18 cellular contexts compared by ENCODE assay signal in genomic region chr16:49978569-49979326, GRCh38. TPM values are rescaled to one million over a fixed set of nuclear protein-coding genes. Genes with fewer than 3 reads are reported as not detected.
DNase-seq lines count a peak whose midpoint lies in the region; ATAC-seq, FAIRE-seq and TF ChIP-seq lines count a peak whose summit lies in the region.
"Had no signal": no experiment of that assay in that cellular context is flagged by ENCODE, and none has a peak within 500 bp of the region (broad histone marks: within the 10 kb centered on the region; RNA-seq: fewer than 3 reads in every experiment).

No MANE protein-coding gene starts in this region.

- H3K36me3 ChIP-seq in cardiac muscle cell, result no peaks in the 10 kb centered on the region
- H3K36me3 ChIP-seq: BLaER1 had no signal

- peaks cover 8% of the 10 kb centered on the region for H3K9me3 Mint-ChIP-seq in WTC11
- H3K9me3 Mint-ChIP-seq in nephron progenitor cell, result peaks cover 15% of the 10 kb centered on the region

- no peaks in the 10 kb centered on the region for H3K27me3 ChIP-seq in cardiac muscle cell
- H3K27me3 ChIP-seq: BLaER1 had no signal

- H3K4me3 ChIP-seq in cardiac muscle cell, result no peak overlapping the region
- H3K4me3 ChIP-seq: BLaER1, GM23338 had no signal

- H3K27me3 Mint-ChIP-seq in WTC11 (ENCODE audit: low read depth) (no peaks in the 10 kb centered on the region; the same call in 1 of the 2 replicates), nephron progenitor cell (ENCODE audit: low read depth, poor library complexity) (no peaks in the 10 kb centered on the region)

- POLR2A ChIA-PET in WTC11 (lab: Charles Lee) (no interaction called here), HEK293T (lab: Yijun Ruan, JAX) (no interaction called here)

- H3K27ac Mint-ChIP-seq in WTC11 (no peak overlapping the region), nephron progenitor cell (no peak overlapping the region)
- H3K27ac Mint-ChIP-seq: CD14-positive monocyte; CD4-positive, alpha-beta memory T cell; GM23338 had no signal

- DNase-seq in cardiac muscle cell (ENCODE audit: low read depth in 1 of 2, low spot score in 1 of 2) (no peak), left cardiac atrium (no peak), WTC11 (ENCODE audit: low spot score) (no peak), frontal cortex (ENCODE audit: low spot score in 2 of 2) (no peak), nephron progenitor cell (no peak), SW480 (ENCODE audit: low spot score) (no peak), HEK293T (ENCODE audit: extremely low spot score) (no peak)
- DNase-seq: CD4-positive, alpha-beta memory T cell; DMS79 treated with DMSO at 0.1 percent for 48 hours; GF-D8; HCEC 1CT; Karpas-422 had no signal

- CTCF ChIA-PET in WTC11 (lab: Charles Lee), result interaction anchor here (1.7 kb wide), 1 partner anchor 21 kb away, joined by 5 read pairs; no protein-coding TSS in a partner anchor
- CTCF ChIA-PET in HEK293T (lab: Yijun Ruan, JAX), result interaction anchor here (0.7 kb wide), 1 partner anchor 25 kb away, joined by 3 read pairs; no protein-coding TSS in a partner anchor

- H3K4me1 ChIP-seq in cardiac muscle cell (ENCODE audit: low read depth), result peaks cover 12% of the 10 kb centered on the region
- H3K4me1 ChIP-seq: BLaER1 had no signal

- H3K27ac ChIP-seq in cardiac muscle cell, result peak overlapping the region; percentile 93
- H3K27ac ChIP-seq: 22Rv1, BLaER1 had no signal

- FAIRE-seq in frontal cortex (lab: Jason Lieb, UNC), result peak; percentile 59
- FAIRE-seq: GM18507, H54 had no signal

- no peaks in the 10 kb centered on the region for H3K4me1 Mint-ChIP-seq in WTC11
- H3K4me1 Mint-ChIP-seq in nephron progenitor cell, result peaks cover 16% of the 10 kb centered on the region
- H3K4me1 Mint-ChIP-seq: CD14-positive monocyte; CD4-positive, alpha-beta memory T cell; GM23338 had no signal

- intact Hi-C loops in left cardiac atrium (cut with DNase I), result no loop called here

- no peaks in the 10 kb centered on the region for H3K9me3 ChIP-seq in cardiac muscle cell (ENCODE audit: low read depth)

- TF ChIP-seq CTCF in cardiac muscle cell (IDR thresholded peaks at IDR 0.05; ENCODE audit: low read depth, low read length), result no peak
- TF ChIP-seq CTCF in WTC11 (IDR thresholded peaks at IDR 0.05), result no peak
- no peak for TF ChIP-seq CTCF in nephron progenitor cell (IDR thresholded peaks at IDR 0.05)

- H3K4me3 Mint-ChIP-seq in WTC11 (no peak overlapping the region), nephron progenitor cell (no peak overlapping the region)
- H3K4me3 Mint-ChIP-seq: CD14-positive monocyte; CD4-positive, alpha-beta memory T cell; GM23338 had no signal

- ATAC-seq in left cardiac atrium (no peak), WTC11 (no peak)
- ATAC-seq: GM23338 had no signal

- H3K36me3 Mint-ChIP-seq in WTC11, result no peaks in the 10 kb centered on the region
- no peaks in the 10 kb centered on the region for H3K36me3 Mint-ChIP-seq in nephron progenitor cell (ENCODE audit: low read depth)
- H3K36me3 Mint-ChIP-seq: CD14-positive monocyte; CD4-positive, alpha-beta memory T cell had no signal

TF ChIP-seq in WTC11, 78 proteins besides CTCF, POLR2A, EP300 and RAD21:
- TF ChIP-seq JAZF1 (CRISPR knock-in tag; IDR thresholded peaks at IDR 0.05), result no peak
- no peak for TF ChIP-seq SP1 (CRISPR knock-in tag; conservative IDR thresholded peaks at IDR 0.05)
- TF ChIP-seq ZNF121 (CRISPR knock-in tag; IDR thresholded peaks at IDR 0.05), result peak; percentile 74; the same call in 1 of the 2 replicates
- peak; percentile 96 for TF ChIP-seq HMGA2 (CRISPR knock-in tag; IDR thresholded peaks at IDR 0.05)

TF ChIP-seq in HEK293T, 16 proteins besides CTCF, POLR2A, EP300 and RAD21:
- TF ChIP-seq SUZ12 (IDR thresholded peaks at IDR 0.05) (no peak), FOXM1 (IDR thresholded peaks at IDR 0.05; ENCODE audit: borderline replicate concordance) (no peak), BHLHE40 (IDR thresholded peaks at IDR 0.05; ENCODE audit: borderline replicate concordance) (no peak), CTBP1 (IDR thresholded peaks at IDR 0.05; ENCODE audit: borderline replicate concordance) (no peak), PKNOX1 (IDR thresholded peaks at IDR 0.05) (no peak), TARDBP (IDR thresholded peaks at IDR 0.05) (no peak), LEF1 (IDR thresholded peaks at IDR 0.05; ENCODE audit: borderline replicate concordance) (no peak), ZNF384 (IDR thresholded peaks at IDR 0.05) (no peak), ARNT (IDR thresholded peaks at IDR 0.05) (no peak), HDGF (IDR thresholded peaks at IDR 0.05; ENCODE audit: borderline replicate concordance) (no peak), L3MBTL2 (conservative IDR thresholded peaks at IDR 0.05) (no peak), ELF4 (IDR thresholded peaks at IDR 0.05) (no peak), NFRKB (IDR thresholded peaks at IDR 0.05) (no peak), SP1 (IDR thresholded peaks at IDR 0.05) (no peak), FOXA1 (IDR thresholded peaks at IDR 0.05) (no peak), FOXK2 (IDR thresholded peaks at IDR 0.05) (no peak)

RNA-seq across cellular contexts. Expression of gene CNEP1R1, which starts 46.3 kb away (rescaled TPM):
- total RNA-seq in cardiac muscle cell, result 14.4 and 16.6 TPM in 2 replicates
- 24.3 and 30.6 TPM in 2 replicates for polyA plus RNA-seq in cardiac muscle cell
- 10 to 100 TPM; 16.2 to 17.1 TPM for total RNA-seq in left cardiac atrium
- 13.2 to 13.8 TPM (median 13.7 TPM) in 3 replicates for total RNA-seq in WTC11 (2021)
- total RNA-seq in frontal cortex, result 74.6 TPM
